Comparison of ENCODE assay signal across 1 cellular context in the genomic region with DNA sequence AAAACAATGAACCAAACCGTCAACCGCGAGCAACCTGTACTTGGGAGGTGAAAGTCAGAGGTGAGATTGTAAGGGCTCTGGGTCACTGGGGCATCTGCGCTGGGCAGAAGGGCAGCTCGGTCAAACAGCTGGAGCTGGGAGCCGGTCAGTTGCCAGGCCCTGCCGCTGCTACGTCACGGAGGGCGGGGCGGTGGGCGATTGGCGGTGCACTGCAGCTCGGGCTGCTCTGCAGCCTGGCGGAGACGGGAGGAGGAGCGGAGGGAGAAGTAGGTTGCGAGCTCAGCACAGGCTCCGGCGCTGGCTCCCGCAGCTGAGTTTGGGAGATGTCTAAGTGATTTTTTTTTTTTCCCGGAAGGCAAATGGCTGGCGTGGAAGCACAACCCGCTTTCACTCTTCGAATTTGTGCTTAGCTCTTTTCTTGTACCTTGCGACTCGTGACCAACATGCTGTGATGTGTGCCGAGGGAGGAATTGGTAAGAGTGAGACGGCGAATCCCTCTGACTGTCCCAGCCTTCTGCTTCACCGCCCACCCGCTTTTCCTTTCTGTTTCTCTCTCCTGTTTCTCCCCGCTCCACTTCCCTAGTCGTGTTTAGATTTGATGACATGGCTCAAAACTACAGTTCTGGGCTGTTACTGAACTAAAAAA.
TF ChIP-seq lines count a peak whose summit lies in the region.

A gene (plus strand): TSS at position 229 of the 646 bp plus-strand sequence. CDS start 27,266 bp downstream, outside the sequence.

TF ChIP-seq in HepG2, 621 proteins besides CTCF, POLR2A, EP300 and RAD21 (continued from another document and continues in another):
- TF ChIP-seq, protein P1, sequence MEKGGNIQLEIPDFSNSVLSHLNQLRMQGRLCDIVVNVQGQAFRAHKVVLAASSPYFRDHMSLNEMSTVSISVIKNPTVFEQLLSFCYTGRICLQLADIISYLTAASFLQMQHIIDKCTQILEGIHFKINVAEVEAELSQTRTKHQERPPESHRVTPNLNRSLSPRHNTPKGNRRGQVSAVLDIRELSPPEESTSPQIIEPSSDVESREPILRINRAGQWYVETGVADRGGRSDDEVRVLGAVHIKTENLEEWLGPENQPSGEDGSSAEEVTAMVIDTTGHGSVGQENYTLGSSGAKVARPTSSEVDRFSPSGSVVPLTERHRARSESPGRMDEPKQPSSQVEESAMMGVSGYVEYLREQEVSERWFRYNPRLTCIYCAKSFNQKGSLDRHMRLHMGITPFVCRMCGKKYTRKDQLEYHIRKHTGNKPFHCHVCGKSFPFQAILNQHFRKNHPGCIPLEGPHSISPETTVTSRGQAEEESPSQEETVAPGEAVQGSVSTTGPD (CRISPR knock-in tag; IDR thresholded peaks at IDR 0.05) = no peak
- TF ChIP-seq NFE2 (CRISPR knock-in tag; IDR thresholded peaks at IDR 0.05) (no peak), ZFY (CRISPR knock-in tag; IDR thresholded peaks at IDR 0.05) (peak; percentile 55), ZFP37 (CRISPR knock-in tag; IDR thresholded peaks at IDR 0.05; ENCODE audit: borderline replicate concordance) (0 out of 2 replicates have a peak, but pooled peaks have one; percentile 57), ZNF333 (CRISPR knock-in tag; IDR thresholded peaks at IDR 0.05; ENCODE audit: borderline replicate concordance) (no peak), DNMT1 (CRISPR knock-in tag; IDR thresholded peaks at IDR 0.05) (peak; percentile 46; the same call in 1 of the 2 replicates), FOXM1 (CRISPR knock-in tag; IDR thresholded peaks at IDR 0.05) (no peak), U2AF1 (optimal IDR thresholded peaks at IDR 0.05; ENCODE audit: low read depth, low read length) (no peak), ZNF672 (CRISPR knock-in tag; IDR thresholded peaks at IDR 0.05) (no peak), THAP11 (CRISPR knock-in tag; IDR thresholded peaks at IDR 0.05) (peak; percentile 39), ZSCAN29 (CRISPR knock-in tag; conservative IDR thresholded peaks at IDR 0.05) (0 out of 2 replicates have a peak, but pooled peaks have one; percentile 32), HOXA9 (CRISPR knock-in tag; IDR thresholded peaks at IDR 0.05; ENCODE audit: borderline replicate concordance) (no peak), ZNF160 (CRISPR knock-in tag; IDR thresholded peaks at IDR 0.05) (no peak), POLR2G (IDR thresholded peaks at IDR 0.05; ENCODE audit: low read depth, low read length) (peak; percentile 65), KDM5A (IDR thresholded peaks at IDR 0.05; ENCODE audit: borderline replicate concordance, low read length) (no peak), ZNF660 (CRISPR knock-in tag; IDR thresholded peaks at IDR 0.05; ENCODE audit: borderline replicate concordance, low read depth) (no peak), ZNF124 (CRISPR knock-in tag; IDR thresholded peaks at IDR 0.05) (no peak), ZNF570 (CRISPR knock-in tag; IDR thresholded peaks at IDR 0.05; ENCODE audit: borderline replicate concordance) (no peak), HNRNPK (IDR thresholded peaks at IDR 0.05; ENCODE audit: low read depth, low read length, poor library complexity, severe bottlenecking) (no peak), PLRG1 (conservative IDR thresholded peaks at IDR 0.05) (no peak), NKX3-1 (CRISPR knock-in tag; IDR thresholded peaks at IDR 0.05) (no peak), RFXAP (CRISPR knock-in tag; IDR thresholded peaks at IDR 0.05; ENCODE audit: borderline replicate concordance) (peak; percentile 90), KAT8 (CRISPR knock-in tag; IDR thresholded peaks at IDR 0.05) (peak; percentile 70), NONO (IDR thresholded peaks at IDR 0.05) (no peak), NONO (CRISPR knock-in tag; conservative IDR thresholded peaks at IDR 0.05) (peak; percentile 48; the same call in 1 of the 2 replicates), ZSCAN22 (CRISPR knock-in tag; IDR thresholded peaks at IDR 0.05) (no peak), ZNF615 (CRISPR knock-in tag; IDR thresholded peaks at IDR 0.05; ENCODE audit: borderline replicate concordance) (no peak), KLF12 (CRISPR knock-in tag; IDR thresholded peaks at IDR 0.05; ENCODE audit: borderline replicate concordance) (0 out of 2 replicates have a peak, but pooled peaks have one; percentile 52), KDM1A (CRISPR knock-in tag; IDR thresholded peaks at IDR 0.05) (no peak), ZSCAN30 (CRISPR knock-in tag; IDR thresholded peaks at IDR 0.05) (no peak), HHEX (CRISPR knock-in tag; IDR thresholded peaks at IDR 0.05) (no peak), KMT2A (CRISPR knock-in tag; IDR thresholded peaks at IDR 0.05) (peak; percentile 87), SPEN (CRISPR knock-in tag; IDR thresholded peaks at IDR 0.05; ENCODE audit: low read depth) (peak; percentile 65), ZFP36 (IDR thresholded peaks at IDR 0.05; ENCODE audit: borderline replicate concordance, low read depth, low read length, partially characterized antibody) (no peak), SP5 (CRISPR knock-in tag; IDR thresholded peaks at IDR 0.05; ENCODE audit: borderline replicate concordance, low read depth) (peak; percentile 76), ZNF20 (CRISPR knock-in tag; IDR thresholded peaks at IDR 0.05) (no peak), ZNF256 (CRISPR knock-in tag; conservative IDR thresholded peaks at IDR 0.05) (no peak), HMG20A (CRISPR knock-in tag; IDR thresholded peaks at IDR 0.05; ENCODE audit: borderline replicate concordance) (0 out of 2 replicates have a peak, but pooled peaks have one; percentile 26), ZNF367 (CRISPR knock-in tag; IDR thresholded peaks at IDR 0.05; ENCODE audit: borderline replicate concordance) (no peak), ZNF556 (CRISPR knock-in tag; IDR thresholded peaks at IDR 0.05; ENCODE audit: borderline replicate concordance) (no peak; the same call in 1 of the 2 replicates), KLF6 (CRISPR knock-in tag; IDR thresholded peaks at IDR 0.05) (peak; percentile 41; the same call in 1 of the 2 replicates), HNRNPUL1 (IDR thresholded peaks at IDR 0.05; ENCODE audit: low read depth, low read length) (no peak), CHCHD3 (CRISPR knock-in tag; IDR thresholded peaks at IDR 0.05) (no peak), MAFK (conservative IDR thresholded peaks at IDR 0.05 in 1 of 2, IDR thresholded peaks at IDR 0.05 in 1 of 2; ENCODE audit: low read length in 2 of 2) (peak; percentile 67; a peak in 3 of 4 replicates), ERF (CRISPR knock-in tag; IDR thresholded peaks at IDR 0.05) (0 out of 2 replicates have a peak, but pooled peaks have one; percentile 42), FOXA1 (IDR thresholded peaks at IDR 0.05) (no peak), FOXA1 (CRISPR knock-in tag; IDR thresholded peaks at IDR 0.05) (no peak), CENPT (CRISPR knock-in tag; IDR thresholded peaks at IDR 0.05; ENCODE audit: low read depth) (no peak), NR2F6 (IDR thresholded peaks at IDR 0.05) (no peak), NR2F6 (CRISPR knock-in tag; IDR thresholded peaks at IDR 0.05) (peak; percentile 51; the same call in 1 of the 2 replicates), MZF1 (CRISPR knock-in tag; IDR thresholded peaks at IDR 0.05; ENCODE audit: borderline replicate concordance) (no peak), FOXC1 (CRISPR knock-in tag; IDR thresholded peaks at IDR 0.05; ENCODE audit: borderline replicate concordance) (no peak), ZNF550 (CRISPR knock-in tag; IDR thresholded peaks at IDR 0.05; ENCODE audit: borderline replicate concordance) (no peak), ZFYVE20 (CRISPR knock-in tag; IDR thresholded peaks at IDR 0.05; ENCODE audit: borderline replicate concordance, low read depth) (0 out of 2 replicates have a peak, but pooled peaks have one; percentile 28), DPF2 (CRISPR knock-in tag; IDR thresholded peaks at IDR 0.05; ENCODE audit: borderline replicate concordance, low read depth) (no peak), ZNF431 (CRISPR knock-in tag; IDR thresholded peaks at IDR 0.05; ENCODE audit: borderline replicate concordance, low read depth) (no peak), ZNF292 (CRISPR knock-in tag; IDR thresholded peaks at IDR 0.05; ENCODE audit: borderline replicate concordance, low read depth) (peak; percentile 99)
- TF ChIP-seq, protein P2, sequence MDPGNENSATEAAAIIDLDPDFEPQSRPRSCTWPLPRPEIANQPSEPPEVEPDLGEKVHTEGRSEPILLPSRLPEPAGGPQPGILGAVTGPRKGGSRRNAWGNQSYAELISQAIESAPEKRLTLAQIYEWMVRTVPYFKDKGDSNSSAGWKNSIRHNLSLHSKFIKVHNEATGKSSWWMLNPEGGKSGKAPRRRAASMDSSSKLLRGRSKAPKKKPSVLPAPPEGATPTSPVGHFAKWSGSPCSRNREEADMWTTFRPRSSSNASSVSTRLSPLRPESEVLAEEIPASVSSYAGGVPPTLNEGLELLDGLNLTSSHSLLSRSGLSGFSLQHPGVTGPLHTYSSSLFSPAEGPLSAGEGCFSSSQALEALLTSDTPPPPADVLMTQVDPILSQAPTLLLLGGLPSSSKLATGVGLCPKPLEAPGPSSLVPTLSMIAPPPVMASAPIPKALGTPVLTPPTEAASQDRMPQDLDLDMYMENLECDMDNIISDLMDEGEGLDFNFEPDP (CRISPR knock-in tag; conservative IDR thresholded peaks at IDR 0.05) = no peak
- TF ChIP-seq, protein P3, sequence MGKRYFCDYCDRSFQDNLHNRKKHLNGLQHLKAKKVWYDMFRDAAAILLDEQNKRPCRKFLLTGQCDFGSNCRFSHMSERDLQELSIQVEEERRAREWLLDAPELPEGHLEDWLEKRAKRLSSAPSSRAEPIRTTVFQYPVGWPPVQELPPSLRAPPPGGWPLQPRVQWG (CRISPR knock-in tag; IDR thresholded peaks at IDR 0.05; ENCODE audit: borderline replicate concordance, low read depth) = no peak
- TF ChIP-seq, protein P4, sequence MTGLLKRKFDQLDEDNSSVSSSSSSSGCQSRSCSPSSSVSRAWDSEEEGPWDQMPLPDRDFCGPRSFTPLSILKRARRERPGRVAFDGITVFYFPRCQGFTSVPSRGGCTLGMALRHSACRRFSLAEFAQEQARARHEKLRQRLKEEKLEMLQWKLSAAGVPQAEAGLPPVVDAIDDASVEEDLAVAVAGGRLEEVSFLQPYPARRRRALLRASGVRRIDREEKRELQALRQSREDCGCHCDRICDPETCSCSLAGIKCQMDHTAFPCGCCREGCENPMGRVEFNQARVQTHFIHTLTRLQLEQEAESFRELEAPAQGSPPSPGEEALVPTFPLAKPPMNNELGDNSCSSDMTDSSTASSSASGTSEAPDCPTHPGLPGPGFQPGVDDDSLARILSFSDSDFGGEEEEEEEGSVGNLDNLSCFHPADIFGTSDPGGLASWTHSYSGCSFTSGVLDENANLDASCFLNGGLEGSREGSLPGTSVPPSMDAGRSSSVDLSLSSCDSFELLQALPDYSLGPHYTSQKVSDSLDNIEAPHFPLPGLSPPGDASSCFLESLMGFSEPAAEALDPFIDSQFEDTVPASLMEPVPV (CRISPR knock-in tag; IDR thresholded peaks at IDR 0.05) = no peak
- TF ChIP-seq, protein P5, sequence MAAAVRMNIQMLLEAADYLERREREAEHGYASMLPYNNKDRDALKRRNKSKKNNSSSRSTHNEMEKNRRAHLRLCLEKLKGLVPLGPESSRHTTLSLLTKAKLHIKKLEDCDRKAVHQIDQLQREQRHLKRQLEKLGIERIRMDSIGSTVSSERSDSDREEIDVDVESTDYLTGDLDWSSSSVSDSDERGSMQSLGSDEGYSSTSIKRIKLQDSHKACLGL (CRISPR knock-in tag; IDR thresholded peaks at IDR 0.05) = no peak
- TF ChIP-seq, protein P6, sequence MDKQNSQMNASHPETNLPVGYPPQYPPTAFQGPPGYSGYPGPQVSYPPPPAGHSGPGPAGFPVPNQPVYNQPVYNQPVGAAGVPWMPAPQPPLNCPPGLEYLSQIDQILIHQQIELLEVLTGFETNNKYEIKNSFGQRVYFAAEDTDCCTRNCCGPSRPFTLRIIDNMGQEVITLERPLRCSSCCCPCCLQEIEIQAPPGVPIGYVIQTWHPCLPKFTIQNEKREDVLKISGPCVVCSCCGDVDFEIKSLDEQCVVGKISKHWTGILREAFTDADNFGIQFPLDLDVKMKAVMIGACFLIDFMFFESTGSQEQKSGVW (CRISPR knock-in tag; IDR thresholded peaks at IDR 0.05; ENCODE audit: borderline replicate concordance) = no peak
- TF ChIP-seq, protein P7, sequence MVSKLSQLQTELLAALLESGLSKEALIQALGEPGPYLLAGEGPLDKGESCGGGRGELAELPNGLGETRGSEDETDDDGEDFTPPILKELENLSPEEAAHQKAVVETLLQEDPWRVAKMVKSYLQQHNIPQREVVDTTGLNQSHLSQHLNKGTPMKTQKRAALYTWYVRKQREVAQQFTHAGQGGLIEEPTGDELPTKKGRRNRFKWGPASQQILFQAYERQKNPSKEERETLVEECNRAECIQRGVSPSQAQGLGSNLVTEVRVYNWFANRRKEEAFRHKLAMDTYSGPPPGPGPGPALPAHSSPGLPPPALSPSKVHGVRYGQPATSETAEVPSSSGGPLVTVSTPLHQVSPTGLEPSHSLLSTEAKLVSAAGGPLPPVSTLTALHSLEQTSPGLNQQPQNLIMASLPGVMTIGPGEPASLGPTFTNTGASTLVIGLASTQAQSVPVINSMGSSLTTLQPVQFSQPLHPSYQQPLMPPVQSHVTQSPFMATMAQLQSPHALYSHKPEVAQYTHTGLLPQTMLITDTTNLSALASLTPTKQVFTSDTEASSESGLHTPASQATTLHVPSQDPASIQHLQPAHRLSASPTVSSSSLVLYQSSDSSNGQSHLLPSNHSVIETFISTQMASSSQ (IDR thresholded peaks at IDR 0.05; ENCODE audit: low read depth) = no peak
- TF ChIP-seq, protein P7 (CRISPR knock-in tag; IDR thresholded peaks at IDR 0.05; ENCODE audit: borderline replicate concordance) = no peak
- TF ChIP-seq, protein P8, sequence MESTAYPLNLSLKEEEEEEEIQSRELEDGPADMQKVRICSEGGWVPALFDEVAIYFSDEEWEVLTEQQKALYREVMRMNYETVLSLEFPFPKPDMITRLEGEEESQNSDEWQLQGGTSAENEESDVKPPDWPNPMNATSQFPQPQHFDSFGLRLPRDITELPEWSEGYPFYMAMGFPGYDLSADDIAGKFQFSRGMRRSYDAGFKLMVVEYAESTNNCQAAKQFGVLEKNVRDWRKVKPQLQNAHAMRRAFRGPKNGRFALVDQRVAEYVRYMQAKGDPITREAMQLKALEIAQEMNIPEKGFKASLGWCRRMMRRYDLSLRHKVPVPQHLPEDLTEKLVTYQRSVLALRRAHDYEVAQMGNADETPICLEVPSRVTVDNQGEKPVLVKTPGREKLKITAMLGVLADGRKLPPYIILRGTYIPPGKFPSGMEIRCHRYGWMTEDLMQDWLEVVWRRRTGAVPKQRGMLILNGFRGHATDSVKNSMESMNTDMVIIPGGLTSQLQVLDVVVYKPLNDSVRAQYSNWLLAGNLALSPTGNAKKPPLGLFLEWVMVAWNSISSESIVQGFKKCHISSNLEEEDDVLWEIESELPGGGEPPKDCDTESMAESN (CRISPR knock-in tag; conservative IDR thresholded peaks at IDR 0.05) = peak; percentile 70
